In the genomic region with DNA sequence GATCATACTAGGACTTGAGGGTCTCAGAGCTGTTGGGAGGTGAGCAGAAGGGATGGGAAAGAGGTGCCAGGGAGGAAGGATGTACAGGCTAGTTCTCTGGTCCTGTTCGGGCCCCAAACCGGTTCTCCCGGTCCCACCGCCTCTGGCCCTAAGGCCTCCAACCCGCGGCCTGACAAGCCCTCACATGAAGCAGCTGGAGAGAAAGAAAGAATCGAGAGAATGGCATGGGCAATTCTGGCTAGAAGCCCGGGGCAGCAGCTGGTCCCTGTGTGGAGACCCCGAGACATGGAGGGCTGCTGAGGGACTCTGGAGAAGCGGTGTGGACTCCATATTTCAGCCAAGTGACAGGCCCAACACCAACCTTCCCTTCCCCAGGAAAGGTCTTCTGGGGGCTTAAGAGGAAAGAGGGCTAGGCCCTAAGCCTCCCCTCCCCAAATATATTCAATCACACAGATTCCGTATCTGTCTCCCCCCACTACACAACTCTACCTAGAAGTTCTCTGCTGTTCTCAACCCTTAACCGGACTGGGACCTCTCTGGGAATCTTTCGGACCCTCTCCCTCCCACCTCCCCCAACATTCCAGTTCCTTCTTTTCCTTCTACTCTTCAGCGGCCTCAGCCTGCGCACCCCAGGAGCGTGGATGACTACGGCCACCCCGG, we compare ENCODE assay signal across 1 cellular context.
TF ChIP-seq lines count a peak whose summit lies in the region.

No MANE protein-coding gene starts in this region.

TF ChIP-seq in GM12878, 131 proteins besides CTCF, POLR2A, EP300 and RAD21:
- no peak for TF ChIP-seq TARDBP (IDR thresholded peaks at IDR 0.05; ENCODE audit: borderline replicate concordance)
- TF ChIP-seq, protein P1, sequence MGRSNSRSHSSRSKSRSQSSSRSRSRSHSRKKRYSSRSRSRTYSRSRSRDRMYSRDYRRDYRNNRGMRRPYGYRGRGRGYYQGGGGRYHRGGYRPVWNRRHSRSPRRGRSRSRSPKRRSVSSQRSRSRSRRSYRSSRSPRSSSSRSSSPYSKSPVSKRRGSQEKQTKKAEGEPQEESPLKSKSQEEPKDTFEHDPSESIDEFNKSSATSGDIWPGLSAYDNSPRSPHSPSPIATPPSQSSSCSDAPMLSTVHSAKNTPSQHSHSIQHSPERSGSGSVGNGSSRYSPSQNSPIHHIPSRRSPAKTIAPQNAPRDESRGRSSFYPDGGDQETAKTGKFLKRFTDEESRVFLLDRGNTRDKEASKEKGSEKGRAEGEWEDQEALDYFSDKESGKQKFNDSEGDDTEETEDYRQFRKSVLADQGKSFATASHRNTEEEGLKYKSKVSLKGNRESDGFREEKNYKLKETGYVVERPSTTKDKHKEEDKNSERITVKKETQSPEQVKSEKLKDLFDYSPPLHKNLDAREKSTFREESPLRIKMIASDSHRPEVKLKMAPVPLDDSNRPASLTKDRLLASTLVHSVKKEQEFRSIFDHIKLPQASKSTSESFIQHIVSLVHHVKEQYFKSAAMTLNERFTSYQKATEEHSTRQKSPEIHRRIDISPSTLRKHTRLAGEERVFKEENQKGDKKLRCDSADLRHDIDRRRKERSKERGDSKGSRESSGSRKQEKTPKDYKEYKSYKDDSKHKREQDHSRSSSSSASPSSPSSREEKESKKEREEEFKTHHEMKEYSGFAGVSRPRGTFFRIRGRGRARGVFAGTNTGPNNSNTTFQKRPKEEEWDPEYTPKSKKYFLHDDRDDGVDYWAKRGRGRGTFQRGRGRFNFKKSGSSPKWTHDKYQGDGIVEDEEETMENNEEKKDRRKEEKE (IDR thresholded peaks at IDR 0.05) = no peak
- no peak for TF ChIP-seq SMAD1 (IDR thresholded peaks at IDR 0.05; ENCODE audit: low read depth, partially characterized antibody)
- TF ChIP-seq CBX3 (IDR thresholded peaks at IDR 0.05; ENCODE audit: borderline replicate concordance, low read depth) = no peak
- no peak for TF ChIP-seq SUZ12 (IDR thresholded peaks at IDR 0.05; ENCODE audit: unreplicated experiment)
- TF ChIP-seq CBFB (IDR thresholded peaks at IDR 0.05; ENCODE audit: low read depth) = no peak
- TF ChIP-seq NFIC (IDR thresholded peaks at IDR 0.05; ENCODE audit: low read depth, low read length) = no peak
- no peak for TF ChIP-seq PAX8 (IDR thresholded peaks at IDR 0.05)
- TF ChIP-seq MXI1 (IDR thresholded peaks at IDR 0.05; ENCODE audit: low read depth, low read length) = no peak
- no peak for TF ChIP-seq SPI1 (IDR thresholded peaks at IDR 0.05; ENCODE audit: borderline replicate concordance, insufficient read depth, low read depth, low read length)
- TF ChIP-seq CBX5 (IDR thresholded peaks at IDR 0.05; ENCODE audit: low read depth) = no peak
- TF ChIP-seq JUND (IDR thresholded peaks at IDR 0.05; ENCODE audit: low read depth, low read length) = no peak
- no peak for TF ChIP-seq ZNF217 (IDR thresholded peaks at IDR 0.05)
- TF ChIP-seq, protein P2, sequence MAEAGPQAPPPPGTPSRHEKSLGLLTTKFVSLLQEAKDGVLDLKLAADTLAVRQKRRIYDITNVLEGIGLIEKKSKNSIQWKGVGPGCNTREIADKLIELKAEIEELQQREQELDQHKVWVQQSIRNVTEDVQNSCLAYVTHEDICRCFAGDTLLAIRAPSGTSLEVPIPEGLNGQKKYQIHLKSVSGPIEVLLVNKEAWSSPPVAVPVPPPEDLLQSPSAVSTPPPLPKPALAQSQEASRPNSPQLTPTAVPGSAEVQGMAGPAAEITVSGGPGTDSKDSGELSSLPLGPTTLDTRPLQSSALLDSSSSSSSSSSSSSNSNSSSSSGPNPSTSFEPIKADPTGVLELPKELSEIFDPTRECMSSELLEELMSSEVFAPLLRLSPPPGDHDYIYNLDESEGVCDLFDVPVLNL (IDR thresholded peaks at IDR 0.05; ENCODE audit: low read depth, low read length) = no peak
- no peak for TF ChIP-seq HDAC6 (IDR thresholded peaks at IDR 0.05; ENCODE audit: unreplicated experiment)
